34 cellular contexts compared by ENCODE assay signal in genomic region chr3:89964347-89964746, GRCh38.
DNase-seq lines count a peak whose midpoint lies in the region; ATAC-seq and TF ChIP-seq lines count a peak whose summit lies in the region.
"Had no signal": no experiment of that assay in that cellular context is flagged by ENCODE, and none has a peak within 500 bp of the region (broad histone marks: within the 10 kb centered on the region; RNA-seq: fewer than 3 reads in every experiment).

No MANE protein-coding gene starts in this region.

- no TSS peak for BruUV-seq in MCF 10A (replicated peaks; lab: Mats Ljungman, UMichigan)

- peaks cover 7% of the 10 kb centered on the region for H3K4me1 Mint-ChIP-seq in MCF 10A (ENCODE audit: insufficient read depth, unreplicated experiment)

- DNase-seq in MCF 10A (ENCODE audit: unreplicated experiment) (peak; percentile 15), breast epithelium (ENCODE audit: low spot score in 2 of 2) (no peak), fibroblast of lung (ENCODE audit: low read depth in 2 of 2) (peak; percentile 7 to 73), stromal cell of bone marrow (ENCODE audit: low read depth) (peak; percentile 45), NCI-H187 treated with DMSO at 0.1 percent for 48 hours (lab: John Stamatoyannopoulos, UW) (no peak), sigmoid colon (no peak)
- DNase-seq: activated CD4-positive, alpha-beta T cell treated with anti-CD3 and anti-CD28 coated beads, Interleukin-2, amount 50 U/mL, for 48 hours; activated CD4-positive, CD25-positive, alpha-beta regulatory T cell treated with anti-CD3 and anti-CD28 coated beads, Interleukin-2, amount 50 U/mL, for 72 hours; activated naive CD4-positive, alpha-beta T cell treated with anti-CD3 and anti-CD28 coated beads for 36 hours; adrenal gland; C1 segment of cervical spinal cord; cortex of kidney; effector memory CD8-positive, alpha-beta T cell; glutamatergic neuron; islet precursor cell; Kasumi-1; left lung; MV-4-11; NCI-H1436; NCI-H2081 treated with DMSO at 0.1 percent for 48 hours; NCI-H345; NCI-H774; SHP77 treated with DMSO at 0.1 percent for 48 hours; stimulated activated naive CD4-positive, alpha-beta T cell treated with Interleukin-2 at 50 U/mL for 16 hours had no signal

- H3K27me3 Mint-ChIP-seq in MCF 10A (ENCODE audit: insufficient read depth, unreplicated experiment) = no peaks in the 10 kb centered on the region
- H3K27me3 Mint-ChIP-seq: effector memory CD8-positive, alpha-beta T cell had no signal

- H3K36me3 ChIP-seq in breast epithelium = no peaks in the 10 kb centered on the region
- H3K36me3 ChIP-seq in fibroblast of lung (ENCODE audit: control insufficient read depth, insufficient read depth, low read length) = no peaks in the 10 kb centered on the region
- no peaks in the 10 kb centered on the region for H3K36me3 ChIP-seq in mesodermal cell (ENCODE audit: control insufficient read depth, insufficient read depth, low read length)
- H3K36me3 ChIP-seq in sigmoid colon = no peaks in the 10 kb centered on the region
- H3K36me3 ChIP-seq: adrenal gland, cardiac muscle cell, left lung, neutrophil, prostate gland, thoracic aorta had no signal

- H3K4me2 ChIP-seq in fibroblast of lung (ENCODE audit: extremely low read depth, insufficient read depth, low read length) = no peak overlapping the region

- H3K27ac ChIP-seq in breast epithelium (no peak overlapping the region), fibroblast of lung (ENCODE audit: insufficient read depth, low read length) (no peak overlapping the region), mesodermal cell (ENCODE audit: low read depth, low read length, severe bottlenecking) (peak overlapping the region; percentile 41), sigmoid colon (no peak overlapping the region)
- H3K27ac ChIP-seq: 22Rv1, adrenal gland, cardiac muscle cell, left lung, neutrophil, prostate gland, skin epidermis, thoracic aorta had no signal

- no peak overlapping the region for H2AFZ ChIP-seq in fibroblast of lung (ENCODE audit: low read length)

- H3K4me1 ChIP-seq in breast epithelium = no peaks in the 10 kb centered on the region
- no peaks in the 10 kb centered on the region for H3K4me1 ChIP-seq in fibroblast of lung (ENCODE audit: control insufficient read depth, extremely low read depth, insufficient read depth, low read length)
- H3K4me1 ChIP-seq in mesodermal cell (ENCODE audit: control insufficient read depth, insufficient read depth, low read length, poor library complexity, severe bottlenecking) = peaks cover 13% of the 10 kb centered on the region
- peaks cover 0 to 3% (median 0%) of the 10 kb centered on the region in 4 donors for H3K4me1 ChIP-seq in sigmoid colon
- H3K4me1 ChIP-seq: adrenal gland, left lung, prostate gland had no signal

- CTCF ChIA-PET in MCF 10A (lab: Yijun Ruan, JAX) = interaction anchor here (0.9 kb wide), 1 partner anchor 128 kb away, joined by 3 read pairs; no protein-coding TSS in a partner anchor

- H3K9ac ChIP-seq in fibroblast of lung (ENCODE audit: insufficient read depth, low read length) = no peak overlapping the region

- no peak for TF ChIP-seq POLR2A in breast epithelium (IDR thresholded peaks at IDR 0.05)
- no peak for TF ChIP-seq POLR2A in sigmoid colon (IDR thresholded peaks at IDR 0.05)

- no peak overlapping the region for H3K4me3 Mint-ChIP-seq in MCF 10A (ENCODE audit: unreplicated experiment)
- H3K4me3 Mint-ChIP-seq: activated naive CD4-positive, alpha-beta T cell treated with anti-CD3 and anti-CD28 coated beads for 36 hours; effector memory CD8-positive, alpha-beta T cell had no signal

- peaks cover 14% of the 10 kb centered on the region for H3K9me3 Mint-ChIP-seq in MCF 10A (ENCODE audit: unreplicated experiment)

- no peak for ATAC-seq in GM21825 (IDR thresholded peaks at IDR 0.05; ENCODE audit: unreplicated experiment)
- ATAC-seq: effector memory CD8-positive, alpha-beta T cell; esophagus mucosa; HCT116; left lung had no signal

- TF ChIP-seq CTCF in MCF 10A (IDR thresholded peaks at IDR 0.05; ENCODE audit: unreplicated experiment) (no peak), breast epithelium (IDR thresholded peaks at IDR 0.05) (no peak), fibroblast of lung (conservative IDR thresholded peaks at IDR 0.05 in 1 of 2, IDR thresholded peaks at IDR 0.05 in 1 of 2; ENCODE audit: low read depth in 1 of 2, low read length in 2 of 2) (no peak), sigmoid colon (IDR thresholded peaks at IDR 0.05) (no peak)

- no peaks in the 10 kb centered on the region for H4K20me1 ChIP-seq in fibroblast of lung (ENCODE audit: control insufficient read depth, extremely low read depth, insufficient read depth, low read length)

- H3K27me3 ChIP-seq in breast epithelium (no peaks in the 10 kb centered on the region), fibroblast of lung (ENCODE audit: control insufficient read depth, insufficient read depth, low read length) (no peaks in the 10 kb centered on the region), sigmoid colon (no peaks in the 10 kb centered on the region)
- H3K27me3 ChIP-seq: adrenal gland, cardiac muscle cell, left lung, neutrophil had no signal

- POLR2A ChIA-PET in MCF 10A (lab: Yijun Ruan, JAX) = interaction anchor here (0.7 to 1.0 kb wide), 3 partner anchors 72 to 563 kb away, joined by 3 read pairs; no protein-coding TSS in a partner anchor

- peaks cover 0 to 6% of the 10 kb centered on the region in 2 donors for H3K9me3 ChIP-seq in breast epithelium
- H3K9me3 ChIP-seq in fibroblast of lung (ENCODE audit: control insufficient read depth, insufficient read depth, low read depth, low read length) = no peaks in the 10 kb centered on the region
- no peaks in the 10 kb centered on the region for H3K9me3 ChIP-seq in mesodermal cell (ENCODE audit: control insufficient read depth, low read length)
- H3K9me3 ChIP-seq in sigmoid colon = no peaks in the 10 kb centered on the region
- H3K9me3 ChIP-seq: adrenal gland, neutrophil, prostate gland, thoracic aorta had no signal

- no peak for TF ChIP-seq EP300 in sigmoid colon (IDR thresholded peaks at IDR 0.05)

- intact Hi-C loops in MCF 10A (cut with micrococcal nuclease) = no loop called here
- intact Hi-C loops in breast epithelium (cut with DNase I; ENCODE audit: low total_unique reads) = no loop called here
- intact Hi-C loops in sigmoid colon (cut with DNase I) = no loop called here

- H3K79me2 ChIP-seq in fibroblast of lung (ENCODE audit: control insufficient read depth, insufficient read depth, low read length) = no peaks in the 10 kb centered on the region

- no peak overlapping the region for H3K4me3 ChIP-seq in breast epithelium
- no peak overlapping the region for H3K4me3 ChIP-seq in fibroblast of lung (replicated peaks in 1 of 4; ENCODE audit: control extremely low read depth in 1 of 4, insufficient read depth in 1 of 4, low read depth in 3 of 4, low read length in 4 of 4)
- no peak overlapping the region for H3K4me3 ChIP-seq in mesodermal cell (ENCODE audit: extremely low read depth, insufficient read depth, low read length, poor library complexity, severe bottlenecking)
- H3K4me3 ChIP-seq in sigmoid colon = no peak overlapping the region
- H3K4me3 ChIP-seq: adrenal gland, cardiac muscle cell, left lung, prostate gland, skin epidermis, thoracic aorta had no signal

- H3K27ac Mint-ChIP-seq in MCF 10A (ENCODE audit: low read depth, unreplicated experiment) = peak overlapping the region; percentile 52
- H3K27ac Mint-ChIP-seq: activated naive CD4-positive, alpha-beta T cell treated with anti-CD3 and anti-CD28 coated beads for 36 hours; effector memory CD8-positive, alpha-beta T cell had no signal

- H3K36me3 Mint-ChIP-seq in MCF 10A (ENCODE audit: insufficient read depth, unreplicated experiment) = no peaks in the 10 kb centered on the region

Comparison
In these comparisons a context has a peak if more than half of its experiments do, and no peak if none do; other contexts are left out.
1. DNase-seq: peak in MCF 10A (single experiment), fibroblast of lung (2 of 2) and stromal cell of bone marrow (single experiment); none in breast epithelium (0 of 2), NCI-H187 treated with DMSO at 0.1 percent for 48 hours (single experiment) and sigmoid colon (single experiment).